In the genomic region with DNA sequence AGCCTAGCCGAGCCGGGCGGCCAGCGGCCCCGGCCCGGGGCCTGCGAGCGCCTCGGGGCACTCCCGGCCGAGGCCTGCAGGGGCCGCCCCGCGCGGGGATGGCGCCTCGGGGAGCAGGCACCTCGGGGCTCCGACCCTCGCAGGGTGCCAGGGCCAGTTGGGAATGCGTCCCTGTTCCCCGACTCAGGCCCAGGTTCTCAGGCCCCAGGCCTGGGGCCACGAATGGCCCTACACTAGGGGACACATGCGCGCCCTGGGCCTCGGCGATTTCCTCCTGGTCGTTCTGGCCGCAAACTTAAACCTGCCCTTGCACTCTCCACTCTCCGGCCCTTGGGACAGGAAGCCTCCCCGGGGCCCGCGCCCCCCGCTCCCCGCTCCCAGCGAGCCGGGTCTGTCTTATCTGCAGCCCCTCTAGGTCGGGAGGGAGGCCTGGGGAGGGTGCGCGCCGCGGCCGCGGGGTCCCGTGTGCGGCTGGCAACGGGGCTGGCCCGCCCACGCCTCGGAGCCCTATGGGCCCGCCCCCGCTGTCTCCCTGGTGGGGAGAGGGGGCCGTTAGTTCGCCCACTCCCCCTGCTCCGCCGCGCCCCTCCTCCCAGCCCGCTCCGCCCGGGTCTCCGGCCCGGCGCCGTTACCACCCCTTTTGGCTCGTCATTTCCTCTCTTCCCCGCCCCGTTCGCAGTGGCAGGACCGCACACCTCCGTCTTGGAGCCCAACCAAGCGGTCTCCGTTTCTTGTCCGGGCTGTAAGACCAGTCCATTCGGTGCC, we compare ENCODE assay signal across 8 cellular contexts.
DNase-seq lines count a peak whose midpoint lies in the region; ATAC-seq and TF ChIP-seq lines count a peak whose summit lies in the region.

No MANE protein-coding gene starts in this region.

- H3K36me3 ChIP-seq in DOHH2 (ENCODE audit: control insufficient read depth, low read length) = peaks cover 71% of the 10 kb centered on the region
- H3K36me3 ChIP-seq in neuron (ENCODE audit: insufficient read depth, low read length) = peaks cover 10% of the 10 kb centered on the region
- peaks cover 6 to 7% of the 10 kb centered on the region in 2 donors for H3K36me3 ChIP-seq in stomach smooth muscle (ENCODE audit: control insufficient read depth in 2 of 2, insufficient read depth in 2 of 2, low read length in 2 of 2)

- H3K4me3 ChIP-seq in DOHH2 (ENCODE audit: low read length) = peak overlapping the region; percentile 93
- H3K4me3 ChIP-seq in LNCaP clone FGC (ENCODE audit: low read depth, low read length) = peak overlapping the region; percentile 83
- peak overlapping the region; percentile 88 to 97 for H3K4me3 ChIP-seq in foreskin fibroblast (ENCODE audit: low read depth in 1 of 2, low read length in 2 of 2)
- H3K4me3 ChIP-seq in neuron (ENCODE audit: low read length) = peak overlapping the region; percentile 93
- peak overlapping the region; percentile 86 to 88 for H3K4me3 ChIP-seq in stomach smooth muscle (ENCODE audit: low read length in 2 of 2)

- H3F3A ChIP-seq in DOHH2 (ENCODE audit: control insufficient read depth, insufficient read depth) = peaks cover 11% of the 10 kb centered on the region

- peak overlapping the region; percentile 94 for H3K27ac ChIP-seq in DOHH2 (ENCODE audit: low read depth, low read length)
- H3K27ac ChIP-seq in stomach smooth muscle (ENCODE audit: low read length) = peak overlapping the region; percentile 99

- peaks cover 8% of the 10 kb centered on the region for H4K20me1 ChIP-seq in DOHH2 (ENCODE audit: control insufficient read depth, insufficient read depth, low read depth, low read length)

- H2AFZ ChIP-seq in neuron (ENCODE audit: low read depth, low read length) = peak overlapping the region; percentile 17

- H3K27me3 ChIP-seq in DOHH2 (ENCODE audit: control insufficient read depth, low read length) (no peaks in the 10 kb centered on the region), neuron (ENCODE audit: insufficient read depth, low read length) (no peaks in the 10 kb centered on the region), stomach smooth muscle (ENCODE audit: control insufficient read depth in 1 of 2, insufficient read depth in 2 of 2, low read length in 2 of 2) (no peaks in the 10 kb centered on the region)

- peak; percentile 28 for ATAC-seq in GM21825 (IDR thresholded peaks at IDR 0.05; ENCODE audit: unreplicated experiment)

- peaks cover 46% of the 10 kb centered on the region for H3K4me1 ChIP-seq in DOHH2 (ENCODE audit: control insufficient read depth, low read length)
- peaks cover 29% of the 10 kb centered on the region for H3K4me1 ChIP-seq in neuron (ENCODE audit: insufficient read depth, low read length)
- H3K4me1 ChIP-seq in stomach smooth muscle (ENCODE audit: control insufficient read depth, insufficient read depth, low read length) = peaks cover 16% of the 10 kb centered on the region

- peak; percentile 83 for DNase-seq in LNCaP clone FGC (ENCODE audit: low read depth)
- DNase-seq in SHP77 (lab: John Stamatoyannopoulos, UW) = peak; percentile 56 to 80
- peak; percentile 74 for DNase-seq in activated gamma-delta T cell treated with Interleukin-2 at 50 U/mL for 16 hours
- peak; percentile 64 to 85 for DNase-seq in foreskin fibroblast

- H3K9me2 ChIP-seq in DOHH2 (replicated peaks; ENCODE audit: control insufficient read depth, low read length) = no peaks in the 10 kb centered on the region

- no peaks in the 10 kb centered on the region for H3K9me3 ChIP-seq in DOHH2 (ENCODE audit: control insufficient read depth, insufficient read depth, low read length)
- H3K9me3 ChIP-seq in neuron (ENCODE audit: low read length) = no peaks in the 10 kb centered on the region
- no peaks in the 10 kb centered on the region for H3K9me3 ChIP-seq in stomach smooth muscle (ENCODE audit: control insufficient read depth in 2 of 2, low read length in 2 of 2)

- TF ChIP-seq CTCF in DOHH2 (IDR thresholded peaks at IDR 0.05; ENCODE audit: low read depth, low read length, poor library complexity, severe bottlenecking) = peak; percentile 20
- peak; percentile 24 for TF ChIP-seq CTCF in LNCaP clone FGC (IDR thresholded peaks at IDR 0.05; ENCODE audit: control insufficient read depth, extremely low read depth, insufficient read depth)
- TF ChIP-seq CTCF in foreskin fibroblast (IDR thresholded peaks at IDR 0.05; ENCODE audit: low read depth, low read length) = peak; percentile 12

- H3K9ac ChIP-seq in stomach smooth muscle (ENCODE audit: low read length in 2 of 2) = peak overlapping the region; percentile 94 to 98

- peak overlapping the region; percentile 99 for H3K4me2 ChIP-seq in DOHH2 (ENCODE audit: low read length)

- peaks cover 66% of the 10 kb centered on the region for H3K79me2 ChIP-seq in DOHH2 (ENCODE audit: control insufficient read depth, low read length)

Comparison
In these comparisons a context has a peak if more than half of its experiments do, and no peak if none do; other contexts are left out.
1. Peak in every context shown above with its lines: DNase-seq, ATAC-seq, H3K4me3 ChIP-seq and H3K27ac ChIP-seq.